In the genomic region with DNA sequence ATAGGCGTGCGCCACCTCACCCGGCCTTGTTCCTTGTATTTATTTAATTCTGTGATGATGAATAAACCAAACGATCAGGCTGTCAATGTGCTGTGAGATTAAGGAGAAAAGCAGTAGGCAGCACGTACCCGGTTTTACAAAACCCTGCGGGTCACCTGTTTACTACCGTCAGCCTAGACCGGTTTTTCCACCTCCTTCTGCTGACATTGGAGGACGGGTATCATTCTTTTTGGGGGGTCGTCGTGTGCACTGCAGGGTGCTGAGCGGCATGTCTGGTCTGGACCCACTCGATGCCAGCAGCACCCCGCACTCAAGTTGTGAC, we compare ENCODE assay signal across 9 cellular contexts. TPM values are rescaled to one million over a fixed set of nuclear protein-coding genes. Genes with fewer than 3 reads are reported as not detected.
DNase-seq lines count a peak whose midpoint lies in the region; ATAC-seq and TF ChIP-seq lines count a peak whose summit lies in the region.
"Had no signal": no experiment of that assay in that cellular context is flagged by ENCODE, and none has a peak within 500 bp of the region (broad histone marks: within the 10 kb centered on the region; RNA-seq: fewer than 3 reads in every experiment).

No MANE protein-coding gene starts in this region.

- intact Hi-C loops in body of pancreas (cut with DNase I): loop anchor here (5.0 kb wide), 1 partner anchor 134 kb away; no protein-coding TSS in a partner anchor

- no peak overlapping the region for H2AFZ ChIP-seq in ACC112 (ENCODE audit: low read length, unreplicated experiment)

- ATAC-seq in body of pancreas (peak; percentile 8), HG02938 (IDR thresholded peaks at IDR 0.05; ENCODE audit: unreplicated experiment) (no peak)

- H3K4me3 ChIP-seq in ACC112 (ENCODE audit: low read depth, low read length) (peak overlapping the region; percentile 89), HL-60 (replicated peaks; ENCODE audit: insufficient read depth, low read length) (no peak overlapping the region; the same call in 1 of the 2 replicates), body of pancreas (no peak overlapping the region), mesodermal cell (ENCODE audit: extremely low read depth, insufficient read depth, low read length, poor library complexity, severe bottlenecking) (peak overlapping the region; percentile 49)

- H3K4me1 ChIP-seq in ACC112 (ENCODE audit: control insufficient read depth, insufficient read depth, low read length, unreplicated experiment): peaks cover 24% of the 10 kb centered on the region
- peaks cover 60% of the 10 kb centered on the region for H3K4me1 ChIP-seq in body of pancreas
- peaks cover 25% of the 10 kb centered on the region for H3K4me1 ChIP-seq in mesodermal cell (ENCODE audit: control insufficient read depth, insufficient read depth, low read length, poor library complexity, severe bottlenecking)

- no peak overlapping the region for H3K27ac ChIP-seq in ACC112 (ENCODE audit: low read depth, low read length)
- H3K27ac ChIP-seq in HL-60 (replicated peaks): peak overlapping the region; percentile 79; the same call in 1 of the 2 replicates
- peak overlapping the region; percentile 85 to 95 (median 94) for H3K27ac ChIP-seq in body of pancreas
- H3K27ac ChIP-seq in mesodermal cell (ENCODE audit: low read depth, low read length, severe bottlenecking): no peak overlapping the region

- TF ChIP-seq CTCF in HL-60 (IDR thresholded peaks at IDR 0.05; ENCODE audit: insufficient read depth, low read length) (no peak), body of pancreas (IDR thresholded peaks at IDR 0.05) (no peak), GM10266 (IDR thresholded peaks at IDR 0.05; ENCODE audit: control insufficient read depth, insufficient read depth, low read depth, missing control alignments) (no peak)

- H3K9me3 ChIP-seq in body of pancreas: no peaks in the 10 kb centered on the region
- H3K9me3 ChIP-seq in mesodermal cell (ENCODE audit: control insufficient read depth, low read length): no peaks in the 10 kb centered on the region

- TF ChIP-seq POLR2A in body of pancreas (IDR thresholded peaks at IDR 0.05): no peak

- 11 to 12% methylated on average over 14 to 15 of the region's 15 CpGs for WGBS in body of pancreas, 2 donors
- 41 to 45% methylated on average over 15 of the region's 15 CpGs for WGBS in mesodermal cell (ENCODE audit: insufficient coverage in 2 of 2), 2 experiments

- H3K36me3 ChIP-seq in ACC112 (ENCODE audit: insufficient read depth, low read length) (no peaks in the 10 kb centered on the region), body of pancreas (replicated peaks in 1 of 2; ENCODE audit: insufficient read depth in 1 of 2, low read depth in 2 of 2) (no peaks in the 10 kb centered on the region), mesodermal cell (ENCODE audit: control insufficient read depth, insufficient read depth, low read length) (peaks cover 26% of the 10 kb centered on the region)

- H3K27me3 ChIP-seq in ACC112 (ENCODE audit: insufficient read depth, low read length): no peaks in the 10 kb centered on the region
- H3K27me3 ChIP-seq in HL-60 (ENCODE audit: insufficient read depth, poor library complexity, severe bottlenecking): no peaks in the 10 kb centered on the region
- H3K27me3 ChIP-seq in body of pancreas: no peaks in the 10 kb centered on the region

- H3K79me2 ChIP-seq in ACC112 (ENCODE audit: control insufficient read depth, insufficient read depth, low read length, unreplicated experiment): peaks cover 37% of the 10 kb centered on the region

- DNase-seq in HL-60 (ENCODE audit: low read depth in 1 of 2, low spot score in 1 of 2): no peak
- DNase-seq in body of pancreas: peak; percentile 53 to 75 (median 70)
- no peak for DNase-seq in NCI-H1105 (lab: John Stamatoyannopoulos, UW)
- DNase-seq in GM10266 (ENCODE audit: extremely low spot score): no peak
- no peak for DNase-seq in AG08396 (ENCODE audit: low spot score)

RNA-seq across cellular contexts. Expression of gene DAZAP1, which starts 0.9 kb away (rescaled TPM):
- total RNA-seq in body of pancreas: 10 to 100 TPM; 25.4 to 63.3 TPM
- 109 TPM for polyA plus RNA-seq in mesodermal cell (2013, experiment 1 of 2)
- 96.2 TPM for polyA plus RNA-seq in mesodermal cell (2013, experiment 2 of 2)

RNA-seq across cellular contexts. Expression of gene GAMT, which starts 5.1 kb away (rescaled TPM):
- total RNA-seq in body of pancreas: 100 to 1,000 TPM in 1 of 2 donors, 10 to 100 TPM in 1; 70.2 to 129 TPM
- 33.7 TPM for polyA plus RNA-seq in mesodermal cell (2013, experiment 1 of 2)
- 34.8 TPM for polyA plus RNA-seq in mesodermal cell (2013, experiment 2 of 2)

RNA-seq across cellular contexts. Expression of gene NDUFS7, which starts 22.8 kb away (rescaled TPM):
- total RNA-seq in body of pancreas: 10 to 100 TPM; 59.9 to 87.7 TPM
- 83.3 TPM for polyA plus RNA-seq in mesodermal cell (2013, experiment 1 of 2)
- polyA plus RNA-seq in mesodermal cell (2013, experiment 2 of 2): 74.8 TPM

RNA-seq across cellular contexts. Expression of gene RPS15, which starts 31.7 kb away (rescaled TPM):
- 1,000 to 10,000 TPM; 2,008 to 2,166 TPM for total RNA-seq in body of pancreas
- 2,052 TPM for polyA plus RNA-seq in mesodermal cell (2013, experiment 1 of 2)
- 1,718 TPM for polyA plus RNA-seq in mesodermal cell (2013, experiment 2 of 2)

RNA-seq across cellular contexts. Expression of gene APC2, which starts 43.5 kb away (rescaled TPM):
- total RNA-seq in body of pancreas: under 1 TPM in 1 of 2 donors, not detected in 1; 0.26 TPM
- 1.6 TPM for polyA plus RNA-seq in mesodermal cell (2013, experiment 1 of 2)
- 1.5 TPM for polyA plus RNA-seq in mesodermal cell (2013, experiment 2 of 2)
- total RNA-seq: kidney epithelial cell had no signal

Comparison
In these comparisons a context has a peak if more than half of its experiments do, and no peak if none do; other contexts are left out.
1. H3K27ac ChIP-seq: peak in HL-60 (single experiment) and body of pancreas (4 of 4); none in ACC112 (single experiment) and mesodermal cell (single experiment).
2. H3K4me3 ChIP-seq: peak in ACC112 (single experiment) and mesodermal cell (single experiment); none in HL-60 (single experiment) and body of pancreas (0 of 2).
3. DNase-seq: peak in body of pancreas (4 of 4); none in HL-60 (0 of 2), NCI-H1105 (single experiment), GM10266 (single experiment) and AG08396 (single experiment).